ENCODE assay signal across 10 cellular contexts in genomic region chr13:52070929-52071523, GRCh38. TPM values are rescaled to one million over a fixed set of nuclear protein-coding genes. Genes with fewer than 3 reads are reported as not detected.
DNase-seq lines count a peak whose midpoint lies in the region; ATAC-seq and TF ChIP-seq lines count a peak whose summit lies in the region.
"Had no signal": no experiment of that assay in that cellular context is flagged by ENCODE, and none has a peak within 500 bp of the region (broad histone marks: within the 10 kb centered on the region; RNA-seq: fewer than 3 reads in every experiment).

No MANE protein-coding gene starts in this region.

- peaks cover 6% of the 10 kb centered on the region for H3K36me3 Mint-ChIP-seq in MCF 10A (ENCODE audit: insufficient read depth, unreplicated experiment)

- H3K27ac Mint-ChIP-seq in MCF 10A (ENCODE audit: low read depth, unreplicated experiment) = no peak overlapping the region

- H3K4me3 Mint-ChIP-seq in MCF 10A (ENCODE audit: unreplicated experiment) = no peak overlapping the region

- intact Hi-C loops in MCF 10A (cut with micrococcal nuclease) (loop anchor here (1.0 kb wide), 1 partner anchor 56 kb away; no protein-coding TSS in a partner anchor), breast epithelium (cut with DNase I; ENCODE audit: low total_unique reads) (no loop called here)

- ATAC-seq in stimulated activated naive CD8-positive, alpha-beta T cell treated with anti-CD3 and anti-CD28 coated beads, Interleukin-15, Interleukin-2, amounts not matched to agents 100 U/mL and 50 U/mL, for 24 hours = peak; percentile 40
- ATAC-seq in GM19463 (IDR thresholded peaks at IDR 0.05; ENCODE audit: unreplicated experiment) = no peak
- no peak for ATAC-seq in GM19035 (IDR thresholded peaks at IDR 0.05; ENCODE audit: unreplicated experiment)
- ATAC-seq in GM18858 (IDR thresholded peaks at IDR 0.05; ENCODE audit: unreplicated experiment) = no peak

- H3K4me1 Mint-ChIP-seq in MCF 10A (ENCODE audit: insufficient read depth, unreplicated experiment) = peaks cover 15% of the 10 kb centered on the region

- DNase-seq in MCF 10A (ENCODE audit: unreplicated experiment) (peak; percentile 18), breast epithelium (ENCODE audit: low spot score in 2 of 2) (no peak), OCI-M2 (lab: John Stamatoyannopoulos, UW; ENCODE audit: unreplicated experiment) (peak; percentile 37), choroid plexus epithelial cell (ENCODE audit: low read depth) (peak; percentile 58)
- DNase-seq in stimulated activated naive CD8-positive, alpha-beta T cell treated with anti-CD3 and anti-CD28 coated beads, Interleukin-15, Interleukin-2, amounts not matched to agents 100 U/mL and 50 U/mL, for 24 hours = peak; percentile 5
- DNase-seq: GDM1 had no signal

- no peaks in the 10 kb centered on the region for H3K4me1 ChIP-seq in breast epithelium

- no peaks in the 10 kb centered on the region for H3K27me3 Mint-ChIP-seq in MCF 10A (ENCODE audit: insufficient read depth, unreplicated experiment)

- peaks cover 28% of the 10 kb centered on the region for H3K9me3 Mint-ChIP-seq in MCF 10A (ENCODE audit: unreplicated experiment)

- TF ChIP-seq CTCF in MCF 10A (IDR thresholded peaks at IDR 0.05; ENCODE audit: unreplicated experiment) (no peak), breast epithelium (IDR thresholded peaks at IDR 0.05) (no peak), choroid plexus epithelial cell (conservative IDR thresholded peaks at IDR 0.05; ENCODE audit: low read depth, low read length) (peak; percentile 37)

- no peak overlapping the region for H3K27ac ChIP-seq in breast epithelium
- H3K27ac ChIP-seq: HL-60 had no signal

- H3K4me3 ChIP-seq in breast epithelium = no peak overlapping the region
- no peak overlapping the region for H3K4me3 ChIP-seq in choroid plexus epithelial cell (ENCODE audit: low read depth, low read length)

- POLR2A ChIA-PET in MCF 10A (lab: Yijun Ruan, JAX) = no interaction called here

- no TSS peak for BruUV-seq in MCF 10A (replicated peaks; lab: Mats Ljungman, UMichigan)

- peaks cover 33 to 52% of the 10 kb centered on the region in 2 donors for H3K9me3 ChIP-seq in breast epithelium

- no peaks in the 10 kb centered on the region for H3K27me3 ChIP-seq in breast epithelium

- no peak for TF ChIP-seq POLR2A in breast epithelium (IDR thresholded peaks at IDR 0.05)

- H3K36me3 ChIP-seq in breast epithelium = no peaks in the 10 kb centered on the region

- CTCF ChIA-PET in MCF 10A (lab: Yijun Ruan, JAX) = interaction anchor here (0.7 to 1.9 kb wide), 3 partner anchors 14 to 56 kb away, joined by 3 to 5 read pairs (median 4); no protein-coding TSS in a partner anchor

RNA-seq across cellular contexts. Expression of gene UTP14C, which starts 46.5 kb away (rescaled TPM):
- total RNA-seq in MCF 10A (2022) = 14.6 and 17.9 TPM in 2 replicates
- total RNA-seq in breast epithelium = 10 to 100 TPM; 17.3 to 22.2 (median 20.3) TPM

RNA-seq across cellular contexts. Expression of gene NEK5, which starts 57.8 kb away (rescaled TPM):
- total RNA-seq in MCF 10A (2022) (0.21 and 0.61 TPM in 2 replicates), breast epithelium (1 to 10 TPM in 1 of 3 donors, under 1 TPM in 2; 0.16 to 2.9 (median 0.98) TPM)

RNA-seq across cellular contexts. Expression of gene ALG11, which starts 58.8 kb away (rescaled TPM):
- 33.3 and 39.3 TPM in 2 replicates for total RNA-seq in MCF 10A (2022)
- total RNA-seq in breast epithelium = 10 to 100 TPM; 25.6 to 29.0 (median 28.1) TPM

RNA-seq across cellular contexts. Expression of gene ATP7B, which starts 59.8 kb away (rescaled TPM):
- 3.2 and 5.3 TPM in 2 replicates for total RNA-seq in MCF 10A (2022)
- total RNA-seq in breast epithelium = 1 to 10 TPM; 6.9 to 9.2 (median 7.2) TPM

Comparison
In these comparisons a context has a peak if more than half of its experiments do, and no peak if none do; other contexts are left out.
1. DNase-seq: peak in MCF 10A (single experiment), OCI-M2 (single experiment), choroid plexus epithelial cell (single experiment) and stimulated activated naive CD8-positive, alpha-beta T cell treated with anti-CD3 and anti-CD28 coated beads, Interleukin-15, Interleukin-2, amounts not matched to agents 100 U/mL and 50 U/mL, for 24 hours (single experiment); none in breast epithelium (0 of 2).